In genomic region chr10:115117301-115117700, GRCh38 we compare ENCODE assay signal across 29 cellular contexts. TPM values are rescaled to one million over a fixed set of nuclear protein-coding genes. Genes with fewer than 3 reads are reported as not detected.
"Had no signal": no experiment of that assay in that cellular context is flagged by ENCODE, and none has a peak within 500 bp of the region (broad histone marks: within the 10 kb centered on the region; RNA-seq: fewer than 3 reads in every experiment).

No MANE protein-coding gene starts in this region.

- H3K27ac ChIP-seq: ascending aorta, cardiac muscle cell, VCaP had no signal

- H3K36me3 ChIP-seq: ascending aorta, cardiac muscle cell had no signal

- H3K9me3 ChIP-seq: ascending aorta had no signal

- H3K4me3 ChIP-seq: ascending aorta, cardiac muscle cell had no signal

- DNase-seq: activated B cell treated with CpG ODN at 0.5 μM for 24 hours; activated CD4-positive, alpha-beta memory T cell treated with anti-CD3 and anti-CD28 coated beads for 36 hours; activated CD4-positive, alpha-beta T cell treated with anti-CD3 and anti-CD28 coated beads for 4 hours; activated CD4-positive, alpha-beta T cell treated with anti-CD3 and anti-CD28 coated beads, Interleukin-2, amount 10 ng/mL, durations not matched to agents 24 days and 14 days; activated CD4-positive, alpha-beta T cell treated with anti-CD3 and anti-CD28 coated beads, Interleukin-2, amount 50 U/mL, for 1 hour; activated CD4-positive, alpha-beta T cell treated with anti-CD3 and anti-CD28 coated beads, Interleukin-2, amount 50 U/mL, for 4 hours; activated CD4-positive, CD25-positive, alpha-beta regulatory T cell treated with anti-CD3 and anti-CD28 coated beads, Interleukin-2, amount 50 U/mL, for 72 hours; activated CD8-positive, alpha-beta memory T cell treated with anti-CD3 and anti-CD28 coated beads, Interleukin-2, amount 50 U/mL, for 4 hours; activated CD8-positive, alpha-beta T cell treated with anti-CD3 and anti-CD28 coated beads for 36 hours; activated gamma-delta T cell; activated naive CD4-positive, alpha-beta T cell treated with anti-CD3 and anti-CD28 coated beads, Interleukin-2, amount 10 ng/mL, durations not matched to agents 7 days and 5 days; activated naive CD4-positive, alpha-beta T cell treated with Interleukin-2 at 50 U/mL for 16 hours; activated naive CD8-positive, alpha-beta T cell treated with anti-CD3 and anti-CD28 coated beads, Interleukin-2, amount 10 ng/mL, durations not matched to agents 7 days and 5 days; activated naive CD8-positive, alpha-beta T cell treated with anti-CD3 and anti-CD28 coated beads, Interleukin-2, amount 50 U/mL, for 24 hours; activated T-cell treated with anti-CD3 and anti-CD28 coated beads for 4 hours; activated T-cell treated with anti-CD3 and anti-CD28 coated beads, Interleukin-2, amount 50 U/mL, for 1 hour; activated T-cell treated with anti-CD3 and anti-CD28 coated beads, Interleukin-2, amount 50 U/mL, for 4 hours; activated T-cell treated with anti-CD3 and anti-CD28 coated beads, Interleukin-2, amount 50 U/mL, for 72 hours; amygdala; anterior cingulate cortex; caudate nucleus; cerebellar nuclear complex; T-helper 2 cell; T-helper 9 cell had no signal

- H3K27me3 ChIP-seq: ascending aorta, cardiac muscle cell had no signal

- ATAC-seq: activated CD8-positive, alpha-beta T cell treated with anti-CD3 and anti-CD28 coated beads for 36 hours; activated naive CD8-positive, alpha-beta T cell treated with anti-CD3 and anti-CD28 coated beads, Interleukin-2, amount 50 U/mL, for 24 hours; activated T-cell treated with anti-CD3 and anti-CD28 coated beads, Interleukin-2, amount 50 U/mL, for 4 hours; activated T-cell treated with anti-CD3 and anti-CD28 coated beads, Interleukin-2, amount 50 U/mL, for 72 hours; activated T-helper 17 cell treated with anti-CD3 and anti-CD28 coated beads, Interleukin-2, amount 50 U/mL, for 72 hours had no signal

- H3K4me1 ChIP-seq: ascending aorta had no signal

RNA-seq across cellular contexts. Expression of gene ATRNL1, which starts 24.1 kb away (rescaled TPM):
- total RNA-seq: activated CD8-positive, alpha-beta T cell treated with anti-CD3 and anti-CD28 coated beads for 36 hours; activated naive CD8-positive, alpha-beta T cell treated with anti-CD3 and anti-CD28 coated beads, Interleukin-2, amount 10 ng/mL, durations not matched to agents 7 days and 5 days; activated T-helper 1 cell treated with anti-CD3 and anti-CD28 coated beads, Interleukin-12 subunit alpha, Interleukin-12 subunit beta, Interleukin-2, Interleukin-4 antibody, amounts not matched to agents 30 ng/mL and 10 ng/mL and 1 ng/mL, durations not matched to agents 14 hours and 24 hours and 36 hours had no signal
